23 cellular contexts compared by ENCODE assay signal in genomic region chr2:162197095-162197825, GRCh38. TPM values are rescaled to one million over a fixed set of nuclear protein-coding genes. Genes with fewer than 3 reads are reported as not detected.
DNase-seq lines count a peak whose midpoint lies in the region; ATAC-seq, FAIRE-seq and TF ChIP-seq lines count a peak whose summit lies in the region.
"Had no signal": no experiment of that assay in that cellular context is flagged by ENCODE, and none has a peak within 500 bp of the region (broad histone marks: within the 10 kb centered on the region; RNA-seq: fewer than 3 reads in every experiment).

No MANE protein-coding gene starts in this region.

- H3K27ac Mint-ChIP-seq in astrocyte (ENCODE audit: unreplicated experiment), result peak overlapping the region; percentile 83
- H3K27ac Mint-ChIP-seq: activated CD4-positive, alpha-beta memory T cell treated with anti-CD3 and anti-CD28 coated beads for 36 hours; activated naive CD8-positive, alpha-beta T cell treated with anti-CD3 and anti-CD28 coated beads for 36 hours; activated T-cell treated with anti-CD3 and anti-CD28 coated beads, Interleukin-2, amount 50 U/mL, for 24 hours; CD14-positive monocyte; immature natural killer cell; naive B cell had no signal

- peaks cover 75% of the 10 kb centered on the region for H3K36me3 ChIP-seq in astrocyte (ENCODE audit: insufficient read depth, low read length)
- H3K36me3 ChIP-seq: spleen, thyroid gland had no signal

- TF ChIP-seq CTCF in astrocyte (IDR thresholded peaks at IDR 0.05; ENCODE audit: insufficient read depth, low read depth, low read length), result no peak

- peaks cover 22% of the 10 kb centered on the region for H3K4me1 Mint-ChIP-seq in astrocyte (ENCODE audit: low read depth, unreplicated experiment)
- H3K4me1 Mint-ChIP-seq: activated naive CD8-positive, alpha-beta T cell treated with anti-CD3 and anti-CD28 coated beads for 36 hours; CD14-positive monocyte; immature natural killer cell; naive B cell had no signal

- no peaks in the 10 kb centered on the region for H3K27me3 ChIP-seq in astrocyte (ENCODE audit: insufficient read depth, low read length)
- H3K27me3 ChIP-seq: thyroid gland had no signal

- peak overlapping the region; percentile 88 for H3K27ac ChIP-seq in astrocyte (ENCODE audit: low read depth, low read length)
- peak overlapping the region; percentile 64 for H3K27ac ChIP-seq in temporal lobe (ENCODE audit: low read depth, low read length)
- H3K27ac ChIP-seq: spleen, thyroid gland, VCaP had no signal

- DNase-seq in HS-27A (ENCODE audit: low read depth) (peak; percentile 17), astrocyte (ENCODE audit: low read depth) (peak; percentile 79), fibroblast of peridontal ligament (ENCODE audit: extremely low read depth) (peak; percentile 67), MV-4-11 (lab: John Stamatoyannopoulos, UW) (no peak)
- DNase-seq: activated CD4-positive, alpha-beta memory T cell treated with anti-CD3 and anti-CD28 coated beads for 36 hours; activated naive CD8-positive, alpha-beta T cell treated with anti-CD3 and anti-CD28 coated beads for 36 hours; activated T-cell treated with anti-CD3 and anti-CD28 coated beads, Interleukin-2, amount 50 U/mL, for 24 hours; DMS53; immature natural killer cell; naive B cell; NCI-H1694 treated with DMSO at 0.1 percent for 48 hours; NCI-H446; posterior cingulate gyrus; spleen; thyroid gland had no signal

- H3K4me3 Mint-ChIP-seq in astrocyte (ENCODE audit: unreplicated experiment), result no peak overlapping the region
- H3K4me3 Mint-ChIP-seq: activated CD4-positive, alpha-beta memory T cell treated with anti-CD3 and anti-CD28 coated beads for 36 hours; activated naive CD8-positive, alpha-beta T cell treated with anti-CD3 and anti-CD28 coated beads for 36 hours; activated T-cell treated with anti-CD3 and anti-CD28 coated beads, Interleukin-2, amount 50 U/mL, for 24 hours; CD14-positive monocyte; immature natural killer cell; naive B cell had no signal

- peaks cover 30% of the 10 kb centered on the region for H3K4me1 ChIP-seq in astrocyte (ENCODE audit: insufficient read depth, low read length)
- H3K4me1 ChIP-seq: spleen, thyroid gland had no signal

- FAIRE-seq in astrocyte (lab: Jason Lieb, UNC), result peak; percentile 69

- H3K4me2 ChIP-seq in astrocyte (ENCODE audit: low read length), result peak overlapping the region; percentile 74

- H4K20me1 ChIP-seq in astrocyte (ENCODE audit: insufficient read depth, low read length), result peaks cover 4% of the 10 kb centered on the region

- peaks cover 4% of the 10 kb centered on the region for H3K36me3 Mint-ChIP-seq in astrocyte (ENCODE audit: low read depth, unreplicated experiment)
- H3K36me3 Mint-ChIP-seq: activated CD4-positive, alpha-beta memory T cell treated with anti-CD3 and anti-CD28 coated beads for 36 hours; activated naive CD8-positive, alpha-beta T cell treated with anti-CD3 and anti-CD28 coated beads for 36 hours; CD14-positive monocyte; immature natural killer cell; naive B cell had no signal

- ATAC-seq in GM19395 (IDR thresholded peaks at IDR 0.05; ENCODE audit: unreplicated experiment), result no peak
- ATAC-seq in GM18868 (IDR thresholded peaks at IDR 0.05; ENCODE audit: unreplicated experiment), result no peak

- peak overlapping the region; percentile 54 for H3K9ac ChIP-seq in astrocyte (ENCODE audit: low read length)

- H3K27me3 Mint-ChIP-seq in astrocyte (ENCODE audit: low read depth, unreplicated experiment), result peaks cover 13% of the 10 kb centered on the region

- H2AFZ ChIP-seq in astrocyte (ENCODE audit: low read depth, low read length), result no peak overlapping the region

- peak overlapping the region; percentile 11 for H3K4me3 ChIP-seq in astrocyte (ENCODE audit: insufficient read depth, low read depth, low read length)
- H3K4me3 ChIP-seq: lung, spleen, thyroid gland had no signal

- H3K9me3 ChIP-seq in astrocyte (ENCODE audit: insufficient read depth, low read depth, low read length), result no peaks in the 10 kb centered on the region
- H3K9me3 ChIP-seq: spleen, thyroid gland had no signal

- H3K79me2 ChIP-seq in astrocyte (ENCODE audit: insufficient read depth, low read length), result no peaks in the 10 kb centered on the region

- no peaks in the 10 kb centered on the region for H3K9me3 Mint-ChIP-seq in astrocyte (ENCODE audit: unreplicated experiment)
- H3K9me3 Mint-ChIP-seq: activated CD4-positive, alpha-beta memory T cell treated with anti-CD3 and anti-CD28 coated beads for 36 hours; activated naive CD8-positive, alpha-beta T cell treated with anti-CD3 and anti-CD28 coated beads for 36 hours; activated T-cell treated with anti-CD3 and anti-CD28 coated beads, Interleukin-2, amount 50 U/mL, for 24 hours; immature natural killer cell; naive B cell had no signal

RNA-seq across cellular contexts. Expression of gene GCG, which starts 45.2 kb away (rescaled TPM):
- total RNA-seq in astrocyte (not detected in 2 replicates), temporal lobe (0.49 TPM)
- total RNA-seq: activated CD4-positive, alpha-beta memory T cell treated with anti-CD3 and anti-CD28 coated beads for 36 hours; activated naive CD8-positive, alpha-beta T cell treated with anti-CD3 and anti-CD28 coated beads for 36 hours; cerebellum; lung; spleen; T-helper 1 cell treated with Interleukin-12 subunit alpha and Interleukin-12 subunit beta and Interleukin-4 antibody, amounts not matched to agents 30 ng/mL and 1 ng/mL, for 36 hours; thyroid gland had no signal

RNA-seq across cellular contexts. Expression of gene FAP, which starts 46.0 kb away (rescaled TPM):
- total RNA-seq in astrocyte, result 0.96 and 1.3 TPM in 2 replicates
- total RNA-seq in temporal lobe, result 2.0 TPM
- total RNA-seq: activated CD4-positive, alpha-beta memory T cell treated with anti-CD3 and anti-CD28 coated beads for 36 hours; activated naive CD8-positive, alpha-beta T cell treated with anti-CD3 and anti-CD28 coated beads for 36 hours had no signal
